ENCODE assay signal across 8 cellular contexts in the genomic region with DNA sequence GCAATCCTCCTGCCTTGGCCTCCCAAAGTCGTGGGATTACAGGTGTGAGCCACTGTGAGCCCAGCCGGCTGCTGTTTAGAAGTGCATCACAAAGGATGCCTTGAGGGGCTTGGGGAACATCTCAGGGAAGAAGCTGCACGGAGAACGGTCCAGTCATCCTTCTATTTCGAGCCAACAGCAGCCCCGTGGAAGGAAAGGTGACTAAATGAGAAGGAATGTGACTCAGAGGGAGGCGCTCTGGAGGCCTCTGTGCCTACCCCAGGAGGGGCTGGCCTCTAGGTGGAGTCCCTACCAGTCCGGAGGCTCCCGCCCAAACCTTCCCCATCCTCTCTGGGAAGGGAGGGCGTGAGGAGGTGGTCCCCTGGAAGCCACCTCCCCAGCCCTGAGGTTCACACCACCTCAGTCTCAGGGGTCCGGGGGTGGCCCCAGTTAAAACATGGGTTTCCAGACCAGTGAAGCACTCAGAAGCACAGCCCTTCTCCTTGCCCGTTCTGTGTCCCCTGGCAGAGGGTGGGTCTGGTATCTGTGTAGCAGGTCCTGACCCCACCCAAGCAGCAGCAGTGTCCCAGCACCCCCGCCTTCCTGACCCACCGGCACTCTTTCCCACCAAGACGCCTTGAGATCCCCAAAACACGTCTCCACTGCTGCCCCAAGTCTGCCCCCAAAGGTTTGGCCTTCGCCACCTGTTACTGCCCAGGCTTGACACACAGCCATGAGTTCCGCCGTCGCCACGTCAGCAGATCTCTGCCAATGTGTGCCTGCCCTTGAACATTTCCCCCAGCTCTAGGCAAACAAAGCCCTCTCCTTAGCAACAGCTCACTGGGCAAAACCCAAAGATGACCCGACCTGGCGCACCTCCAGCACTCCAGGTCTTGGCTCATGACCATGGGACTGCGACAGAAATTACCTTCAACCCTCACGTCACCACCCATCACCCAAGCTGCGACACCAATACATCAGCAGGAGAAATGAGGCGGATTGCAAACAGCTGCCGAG.
DNase-seq lines count a peak whose midpoint lies in the region; ATAC-seq, FAIRE-seq and TF ChIP-seq lines count a peak whose summit lies in the region.

No MANE protein-coding gene starts in this region.

- H3K4me1 ChIP-seq in HUES64 (ENCODE audit: insufficient read depth, low read length) (peaks cover 23% of the 10 kb centered on the region), tibial artery (peaks cover 0 to 58% (median 46%) of the 10 kb centered on the region in 4 donors)

- intact Hi-C loops in tibial artery (cut with DNase I; ENCODE audit: low total_unique reads): no loop called here

- peaks cover 70% of the 10 kb centered on the region for H3K36me3 ChIP-seq in HUES64 (ENCODE audit: insufficient read depth, low read length)
- peaks cover 0 to 11% (median 10%) of the 10 kb centered on the region in 3 donors for H3K36me3 ChIP-seq in tibial artery

- ATAC-seq in GM21786 (IDR thresholded peaks at IDR 0.05; ENCODE audit: unreplicated experiment): no peak
- ATAC-seq in HG03460 (IDR thresholded peaks at IDR 0.05; ENCODE audit: unreplicated experiment): no peak

- 84% methylated on average over 27 of the region's 28 CpGs for WGBS in HUES64

- in situ Hi-C loops in astrocyte of the spinal cord (cut with HindIII; ENCODE audit: low sequenced_read_pairs): no loop called here

- H3K9me3 ChIP-seq in HUES64 (ENCODE audit: insufficient read depth, low read depth, low read length) (no peaks in the 10 kb centered on the region), tibial artery (no peaks in the 10 kb centered on the region)

- H3K9ac ChIP-seq in HUES64 (ENCODE audit: low read depth, low read length): no peak overlapping the region

- peak; percentile 49 for TF ChIP-seq CTCF in astrocyte of the spinal cord (IDR thresholded peaks at IDR 0.05; ENCODE audit: low read depth, low read length)
- TF ChIP-seq CTCF in tibial artery (IDR thresholded peaks at IDR 0.05): peak in 1 of 2 experiments; percentile 16

- no peak overlapping the region for H3K4me3 ChIP-seq in HUES64 (ENCODE audit: low read length)
- no peak overlapping the region for H3K4me3 ChIP-seq in astrocyte of the spinal cord (ENCODE audit: low read depth, low read length)
- H3K4me3 ChIP-seq in tibial artery: peak overlapping the region; percentile 6 to 31

- peak; percentile 94 for DNase-seq in astrocyte of the spinal cord (ENCODE audit: low read depth, low spot score)
- peak; percentile 69 to 95 for DNase-seq in tibial artery
- DNase-seq in NAMALWA (ENCODE audit: low spot score): no peak
- DNase-seq in NCI-H524 (lab: John Stamatoyannopoulos, UW): no peak

- H3K27ac ChIP-seq in HUES64 (ENCODE audit: low read depth, low read length) (0 out of 2 replicates have a peak overlapping the region, but pooled peaks have one; percentile 9), tibial artery (peak overlapping the region; percentile 86 to 92)

- FAIRE-seq in islet of Langerhans (lab: Jason Lieb, UNC): peak; percentile 97

- H3K27me3 ChIP-seq in HUES64 (ENCODE audit: insufficient read depth, low read length) (no peaks in the 10 kb centered on the region), tibial artery (no peaks in the 10 kb centered on the region)

Comparison
In these comparisons a context has a peak if more than half of its experiments do, and no peak if none do; other contexts are left out.
1. H3K4me3 ChIP-seq: peak in tibial artery (2 of 2); none in HUES64 (single experiment) and astrocyte of the spinal cord (single experiment).
2. DNase-seq: peak in astrocyte of the spinal cord (single experiment) and tibial artery (2 of 2); none in NAMALWA (single experiment) and NCI-H524 (0 of 2).